ENCODE assay signal across 7 cellular contexts in the genomic region with DNA sequence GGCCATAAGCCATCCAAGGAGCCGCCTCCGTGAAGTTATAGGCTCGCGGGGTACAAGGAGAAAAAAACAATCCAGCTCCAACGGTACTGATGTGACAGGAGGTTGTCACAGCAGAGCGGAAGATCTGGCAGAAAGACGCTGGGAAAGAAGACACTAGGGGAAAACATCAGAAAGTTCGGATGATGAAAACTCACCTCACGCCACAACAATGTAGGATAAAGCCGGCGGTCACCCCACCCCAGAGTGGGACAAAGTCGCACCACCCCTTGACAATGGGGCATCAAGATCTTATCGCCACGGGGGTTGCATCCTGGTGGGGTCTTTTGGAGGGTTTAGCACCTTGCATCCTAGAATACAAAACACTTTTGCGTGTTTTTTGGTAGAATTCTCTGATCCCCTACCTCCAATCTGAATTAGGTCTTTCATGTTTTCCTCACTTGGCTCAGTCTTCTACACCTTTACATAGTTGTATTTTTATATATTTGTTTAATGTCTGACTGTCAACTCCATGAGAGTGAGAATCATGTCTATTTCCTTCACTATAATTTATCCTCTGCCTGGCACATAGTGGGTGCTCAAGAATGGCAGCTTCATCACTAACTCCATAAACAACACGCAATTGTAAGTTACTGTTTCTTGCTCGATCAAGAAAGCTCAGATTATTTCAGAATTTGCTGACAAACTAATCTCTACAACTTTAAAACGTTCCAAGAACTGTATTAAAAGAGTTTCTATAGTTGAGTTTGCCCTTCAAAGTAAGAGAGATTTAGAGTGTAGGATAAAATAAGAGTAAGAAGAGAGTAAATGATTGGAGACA. TPM values are rescaled to one million over a fixed set of nuclear protein-coding genes. Genes with fewer than 3 reads are reported as not detected.
DNase-seq lines count a peak whose midpoint lies in the region; ATAC-seq and TF ChIP-seq lines count a peak whose summit lies in the region.

No MANE protein-coding gene starts in this region.

- H3K4me3 Mint-ChIP-seq in activated CD8-positive, alpha-beta T cell treated with anti-CD3 and anti-CD28 coated beads, Interleukin-2, amount 10 ng/mL, durations not matched to agents 7 days and 5 days: peak overlapping the region; percentile 84
- peak overlapping the region; percentile 94 to 96 (median 95) for H3K4me3 Mint-ChIP-seq in immature natural killer cell

- H3K4me3 ChIP-seq in HL-60 (replicated peaks; ENCODE audit: insufficient read depth, low read length): peak overlapping the region; percentile 64
- peak overlapping the region; percentile 81 to 89 for H3K4me3 ChIP-seq in stomach smooth muscle (ENCODE audit: low read length in 2 of 2)

- H3K9me3 ChIP-seq in stomach smooth muscle (ENCODE audit: control insufficient read depth in 2 of 2, low read length in 2 of 2): no peaks in the 10 kb centered on the region

- H3K9me3 Mint-ChIP-seq in activated CD8-positive, alpha-beta T cell treated with anti-CD3 and anti-CD28 coated beads, Interleukin-2, amount 10 ng/mL, durations not matched to agents 7 days and 5 days (ENCODE audit: insufficient read depth): no peaks in the 10 kb centered on the region
- H3K9me3 Mint-ChIP-seq in immature natural killer cell: no peaks in the 10 kb centered on the region

- peak overlapping the region; percentile 71 for H3K27ac Mint-ChIP-seq in activated CD8-positive, alpha-beta T cell treated with anti-CD3 and anti-CD28 coated beads, Interleukin-2, amount 10 ng/mL, durations not matched to agents 7 days and 5 days
- H3K27ac Mint-ChIP-seq in immature natural killer cell: peak overlapping the region; percentile 66 to 90 (median 84)

- DNase-seq in HL-60 (ENCODE audit: low read depth in 1 of 2, low spot score in 1 of 2): no peak
- no peak for DNase-seq in activated CD8-positive, alpha-beta T cell treated with anti-CD3 and anti-CD28 coated beads, Interleukin-2, amount 10 ng/mL, durations not matched to agents 7 days and 5 days
- peak in 1 of 3 donors; percentile 7 for DNase-seq in immature natural killer cell
- no peak for DNase-seq in NCI-H1092 (lab: John Stamatoyannopoulos, UW)
- no peak for DNase-seq in activated gamma-delta T cell (lab: John Stamatoyannopoulos, UW)

- H3K27me3 ChIP-seq in HL-60 (ENCODE audit: insufficient read depth, poor library complexity, severe bottlenecking) (peaks cover 37% of the 10 kb centered on the region), stomach smooth muscle (ENCODE audit: control insufficient read depth in 1 of 2, insufficient read depth in 2 of 2, low read length in 2 of 2) (no peaks in the 10 kb centered on the region)

- H3K27ac ChIP-seq in HL-60 (replicated peaks) (no peak overlapping the region), stomach smooth muscle (ENCODE audit: low read length) (peak overlapping the region; percentile 62)

- peaks cover 41% of the 10 kb centered on the region for H3K27me3 Mint-ChIP-seq in activated CD8-positive, alpha-beta T cell treated with anti-CD3 and anti-CD28 coated beads, Interleukin-2, amount 10 ng/mL, durations not matched to agents 7 days and 5 days (ENCODE audit: low read depth)
- H3K27me3 Mint-ChIP-seq in immature natural killer cell (ENCODE audit: low read depth in 3 of 3): peaks cover 1 to 10% (median 7%) of the 10 kb centered on the region in 3 donors

- CTCF ChIA-PET in activated CD8-positive, alpha-beta T cell treated with anti-CD3 and anti-CD28 coated beads, Interleukin-2, amount 10 ng/mL, durations not matched to agents 7 days and 5 days (lab: Charles Lee): interaction anchor here (0.7 to 1.1 kb wide), 2 partner anchors 189 to 193 kb away, joined by 3 to 4 read pairs; no protein-coding TSS in a partner anchor

- H3K4me1 ChIP-seq in stomach smooth muscle (ENCODE audit: control insufficient read depth, insufficient read depth, low read length): peaks cover 8% of the 10 kb centered on the region

- no peak for TF ChIP-seq CTCF in HL-60 (IDR thresholded peaks at IDR 0.05; ENCODE audit: insufficient read depth, low read length)

- no peak for ATAC-seq in activated CD8-positive, alpha-beta T cell treated with anti-CD3 and anti-CD28 coated beads, Interleukin-2, amount 10 ng/mL, durations not matched to agents 7 days and 5 days
- no peak for ATAC-seq in GM18517 (IDR thresholded peaks at IDR 0.05; ENCODE audit: unreplicated experiment)

- H3K36me3 ChIP-seq in stomach smooth muscle (ENCODE audit: control insufficient read depth in 2 of 2, insufficient read depth in 2 of 2, low read length in 2 of 2): no peaks in the 10 kb centered on the region

- peaks cover 13% of the 10 kb centered on the region for H3K4me1 Mint-ChIP-seq in activated CD8-positive, alpha-beta T cell treated with anti-CD3 and anti-CD28 coated beads, Interleukin-2, amount 10 ng/mL, durations not matched to agents 7 days and 5 days (ENCODE audit: low read depth)
- H3K4me1 Mint-ChIP-seq in immature natural killer cell: peaks cover 22 to 30% of the 10 kb centered on the region in 2 donors

- POLR2A ChIA-PET in activated CD8-positive, alpha-beta T cell treated with anti-CD3 and anti-CD28 coated beads, Interleukin-2, amount 10 ng/mL, durations not matched to agents 7 days and 5 days (lab: Charles Lee): no interaction called here

- H3K36me3 Mint-ChIP-seq in activated CD8-positive, alpha-beta T cell treated with anti-CD3 and anti-CD28 coated beads, Interleukin-2, amount 10 ng/mL, durations not matched to agents 7 days and 5 days (ENCODE audit: low read depth): no peaks in the 10 kb centered on the region
- no peaks in the 10 kb centered on the region for H3K36me3 Mint-ChIP-seq in immature natural killer cell

- peak overlapping the region; percentile 81 to 87 for H3K9ac ChIP-seq in stomach smooth muscle (ENCODE audit: low read length in 2 of 2)

RNA-seq across cellular contexts. Expression of a gene that starts 0.6 kb away (rescaled TPM):
- total RNA-seq in activated CD8-positive, alpha-beta T cell treated with anti-CD3 and anti-CD28 coated beads, Interleukin-2, amount 10 ng/mL, durations not matched to agents 7 days and 5 days: under 1 TPM; 0.50 TPM
- polyA plus RNA-seq in immature natural killer cell: under 1 TPM in 2 of 3 donors, not detected in 1; 0.16 to 0.17 TPM
